Comparison of ENCODE assay signal across 16 cellular contexts in the genomic region with DNA sequence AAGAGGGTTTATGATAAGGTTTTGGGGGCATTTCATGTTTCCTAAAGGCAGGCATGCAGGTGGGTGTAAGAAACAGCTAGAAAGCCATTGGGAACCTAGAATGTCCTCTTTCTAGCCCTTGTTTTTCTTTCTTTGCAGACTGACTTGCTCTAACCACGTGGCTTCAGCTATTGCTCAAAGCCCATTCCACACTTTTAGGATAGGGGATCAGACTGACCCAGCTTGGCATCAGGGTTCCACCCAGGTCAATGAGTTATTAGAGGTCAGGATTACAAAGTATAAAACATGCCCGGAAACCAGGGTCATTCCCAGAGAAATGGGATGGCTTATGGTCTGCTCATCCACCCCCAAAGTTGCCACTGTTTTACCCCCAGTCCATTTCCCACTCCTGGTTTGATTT. TPM values are rescaled to one million over a fixed set of nuclear protein-coding genes. Genes with fewer than 3 reads are reported as not detected.
DNase-seq lines count a peak whose midpoint lies in the region; ATAC-seq and TF ChIP-seq lines count a peak whose summit lies in the region.
"Had no signal": no experiment of that assay in that cellular context is flagged by ENCODE, and none has a peak within 500 bp of the region (broad histone marks: within the 10 kb centered on the region; RNA-seq: fewer than 3 reads in every experiment).

No MANE protein-coding gene starts in this region.

- WGBS in right lobe of liver (ENCODE audit: insufficient coverage, low coverage, low lambda C conversion rate, missing lambda C conversion rate), result 26% methylated on average over 2 of the region's 2 CpGs

- peak overlapping the region; percentile 30 for H3K27ac Mint-ChIP-seq in activated T-cell treated with anti-CD3 and anti-CD28 coated beads, Interleukin-2, amount 50 U/mL, for 24 hours
- peak overlapping the region; percentile 22 to 34 for H3K27ac Mint-ChIP-seq in natural killer cell
- H3K27ac Mint-ChIP-seq in natural killer cell treated with Interleukin-12 subunit alpha and Interleukin-12 subunit beta and Interleukin-15 and Interleukin-18, amount 100 ng/mL, for 72 hours, result no peak overlapping the region
- no peak overlapping the region for H3K27ac Mint-ChIP-seq in activated T-helper 2 cell treated with anti-CD3 and anti-CD28 coated beads, Interferon-gamma antibody, Interleukin-2, Interleukin-4, amounts not matched to agents 10 μg/mL and 5 μg/mL and 100 μg/mL, durations not matched to agents 14 hours and 24 hours and 36 hours
- H3K27ac Mint-ChIP-seq: B cell; CD8-positive, alpha-beta T cell had no signal

- TF ChIP-seq POLR2A in right lobe of liver (IDR thresholded peaks at IDR 0.05), result no peak

- no peak overlapping the region for H3K4me3 ChIP-seq in right lobe of liver
- H3K4me3 ChIP-seq: GM23248 had no signal

- DNase-seq in activated T-cell treated with anti-CD3 and anti-CD28 coated beads, Interleukin-2, amount 50 U/mL, for 24 hours, result no peak
- DNase-seq in activated T-cell treated with anti-CD3 and anti-CD28 coated beads for 4 hours (no peak), natural killer cell (no peak), right lobe of liver (peak in 1 of 3 donors; percentile 56), posterior cingulate gyrus (no peak)
- DNase-seq in natural killer cell treated with Interleukin-12 subunit alpha and Interleukin-12 subunit beta and Interleukin-15 and Interleukin-18, amount 100 ng/mL, for 72 hours (ENCODE audit: low spot score), result no peak
- no peak for DNase-seq in activated T-helper 2 cell treated with anti-CD3 and anti-CD28 coated beads, Interferon-gamma antibody, Interleukin-2, Interleukin-4, amounts not matched to agents 10 μg/mL and 5 μg/mL and 100 μg/mL, durations not matched to agents 14 hours and 24 hours and 36 hours (ENCODE audit: low spot score)
- DNase-seq: C1 segment of cervical spinal cord; CD8-positive, alpha-beta T cell; COR-L47; DMS153; DMS79 treated with DMSO at 0.1 percent for 48 hours; EL; GM23248 had no signal

- H3K4me3 Mint-ChIP-seq in activated T-cell treated with anti-CD3 and anti-CD28 coated beads, Interleukin-2, amount 50 U/mL, for 24 hours, result no peak overlapping the region
- H3K4me3 Mint-ChIP-seq in natural killer cell, result no peak overlapping the region
- H3K4me3 Mint-ChIP-seq in natural killer cell treated with Interleukin-12 subunit alpha and Interleukin-12 subunit beta and Interleukin-15 and Interleukin-18, amount 100 ng/mL, for 72 hours, result no peak overlapping the region
- no peak overlapping the region for H3K4me3 Mint-ChIP-seq in activated T-helper 2 cell treated with anti-CD3 and anti-CD28 coated beads, Interferon-gamma antibody, Interleukin-2, Interleukin-4, amounts not matched to agents 10 μg/mL and 5 μg/mL and 100 μg/mL, durations not matched to agents 14 hours and 24 hours and 36 hours (ENCODE audit: low read depth)
- H3K4me3 Mint-ChIP-seq: B cell; CD8-positive, alpha-beta T cell had no signal

- no peak for TF ChIP-seq CTCF in natural killer cell (IDR thresholded peaks at IDR 0.05)
- TF ChIP-seq CTCF in right lobe of liver (IDR thresholded peaks at IDR 0.05), result no peak

- H3K9me3 Mint-ChIP-seq in activated T-cell treated with anti-CD3 and anti-CD28 coated beads, Interleukin-2, amount 50 U/mL, for 24 hours, result no peaks in the 10 kb centered on the region
- H3K9me3 Mint-ChIP-seq in natural killer cell, result no peaks in the 10 kb centered on the region
- H3K9me3 Mint-ChIP-seq in natural killer cell treated with Interleukin-12 subunit alpha and Interleukin-12 subunit beta and Interleukin-15 and Interleukin-18, amount 100 ng/mL, for 72 hours, result no peaks in the 10 kb centered on the region
- no peaks in the 10 kb centered on the region for H3K9me3 Mint-ChIP-seq in activated T-helper 2 cell treated with anti-CD3 and anti-CD28 coated beads, Interferon-gamma antibody, Interleukin-2, Interleukin-4, amounts not matched to agents 10 μg/mL and 5 μg/mL and 100 μg/mL, durations not matched to agents 14 hours and 24 hours and 36 hours

- H3K4me1 Mint-ChIP-seq in activated T-cell treated with anti-CD3 and anti-CD28 coated beads, Interleukin-2, amount 50 U/mL, for 24 hours (ENCODE audit: low read depth), result peaks cover 22% of the 10 kb centered on the region
- peaks cover 29 to 37% of the 10 kb centered on the region in 2 donors for H3K4me1 Mint-ChIP-seq in natural killer cell
- H3K4me1 Mint-ChIP-seq in natural killer cell treated with Interleukin-12 subunit alpha and Interleukin-12 subunit beta and Interleukin-15 and Interleukin-18, amount 100 ng/mL, for 72 hours (ENCODE audit: low read depth in 2 of 2), result peaks cover 3 to 8% of the 10 kb centered on the region in 2 donors
- H3K4me1 Mint-ChIP-seq in activated T-helper 2 cell treated with anti-CD3 and anti-CD28 coated beads, Interferon-gamma antibody, Interleukin-2, Interleukin-4, amounts not matched to agents 10 μg/mL and 5 μg/mL and 100 μg/mL, durations not matched to agents 14 hours and 24 hours and 36 hours (ENCODE audit: low read depth), result peaks cover 9% of the 10 kb centered on the region

- no peaks in the 10 kb centered on the region for H3K4me1 ChIP-seq in right lobe of liver

- H3K27me3 Mint-ChIP-seq in activated T-cell treated with anti-CD3 and anti-CD28 coated beads, Interleukin-2, amount 50 U/mL, for 24 hours, result no peaks in the 10 kb centered on the region
- no peaks in the 10 kb centered on the region for H3K27me3 Mint-ChIP-seq in natural killer cell (ENCODE audit: low read depth in 2 of 2)
- no peaks in the 10 kb centered on the region for H3K27me3 Mint-ChIP-seq in natural killer cell treated with Interleukin-12 subunit alpha and Interleukin-12 subunit beta and Interleukin-15 and Interleukin-18, amount 100 ng/mL, for 72 hours
- no peaks in the 10 kb centered on the region for H3K27me3 Mint-ChIP-seq in activated T-helper 2 cell treated with anti-CD3 and anti-CD28 coated beads, Interferon-gamma antibody, Interleukin-2, Interleukin-4, amounts not matched to agents 10 μg/mL and 5 μg/mL and 100 μg/mL, durations not matched to agents 14 hours and 24 hours and 36 hours (ENCODE audit: low read depth)
- H3K27me3 Mint-ChIP-seq: B cell had no signal

- peaks cover 0 to 17% (median 5%) of the 10 kb centered on the region in 4 donors for H3K36me3 ChIP-seq in right lobe of liver

- no peaks in the 10 kb centered on the region for H3K9me3 ChIP-seq in right lobe of liver

- ATAC-seq in natural killer cell (no peak), right lobe of liver (peak; percentile 82 to 91 (median 90))
- no peak for ATAC-seq in natural killer cell treated with Interleukin-12 subunit alpha and Interleukin-12 subunit beta and Interleukin-15 and Interleukin-18, amount 100 ng/mL, for 72 hours
- ATAC-seq: CD8-positive, alpha-beta T cell; HCT116 had no signal

- peaks cover 90% of the 10 kb centered on the region for H3K36me3 Mint-ChIP-seq in activated T-cell treated with anti-CD3 and anti-CD28 coated beads, Interleukin-2, amount 50 U/mL, for 24 hours (ENCODE audit: low read depth)
- peaks cover 6% of the 10 kb centered on the region for H3K36me3 Mint-ChIP-seq in natural killer cell
- H3K36me3 Mint-ChIP-seq in natural killer cell treated with Interleukin-12 subunit alpha and Interleukin-12 subunit beta and Interleukin-15 and Interleukin-18, amount 100 ng/mL, for 72 hours, result peaks cover 31% of the 10 kb centered on the region
- H3K36me3 Mint-ChIP-seq in activated T-helper 2 cell treated with anti-CD3 and anti-CD28 coated beads, Interferon-gamma antibody, Interleukin-2, Interleukin-4, amounts not matched to agents 10 μg/mL and 5 μg/mL and 100 μg/mL, durations not matched to agents 14 hours and 24 hours and 36 hours (ENCODE audit: low read depth), result peaks cover 73% of the 10 kb centered on the region

- no peaks in the 10 kb centered on the region for H3K27me3 ChIP-seq in right lobe of liver

- H3K27ac ChIP-seq in right lobe of liver, result no peak overlapping the region
- H3K27ac ChIP-seq: GM23248 had no signal

- intact Hi-C loops in natural killer cell (cut with micrococcal nuclease) (no loop called here), right lobe of liver (cut with DNase I) (no loop called here), posterior cingulate gyrus (cut with DNase I) (no loop called here)
- intact Hi-C loops in activated T-helper 2 cell treated with anti-CD3 and anti-CD28 coated beads, Interferon-gamma antibody, Interleukin-2, Interleukin-4, amounts not matched to agents 10 μg/mL and 5 μg/mL and 100 μg/mL, durations not matched to agents 14 hours and 24 hours and 36 hours (cut with micrococcal nuclease), result no loop called here

RNA-seq across cellular contexts. Expression of a gene that starts 16.8 kb away (rescaled TPM):
- 100 to 1,000 TPM in 2 of 3 donors, 10 to 100 TPM in 1; 89.0 to 113 (median 111) TPM for total RNA-seq in natural killer cell
- 10 to 100 TPM; 58.2 to 78.2 TPM for total RNA-seq in natural killer cell treated with Interleukin-12 subunit alpha and Interleukin-12 subunit beta and Interleukin-15 and Interleukin-18, amount 100 ng/mL, for 72 hours
- 10 to 100 TPM; 10.8 to 21.4 (median 17.2) TPM for total RNA-seq in right lobe of liver
- total RNA-seq in activated T-helper 2 cell treated with anti-CD3 and anti-CD28 coated beads, Interferon-gamma antibody, Interleukin-2, Interleukin-4, amounts not matched to agents 10 μg/mL and 5 μg/mL and 100 μg/mL, durations not matched to agents 14 hours and 24 hours and 36 hours, result 47.9 and 52.9 TPM in 2 replicates

Comparison
In these comparisons a context has a peak if more than half of its experiments do, and no peak if none do; other contexts are left out.
1. H3K27ac Mint-ChIP-seq: peak in activated T-cell treated with anti-CD3 and anti-CD28 coated beads, Interleukin-2, amount 50 U/mL, for 24 hours (single experiment) and natural killer cell (2 of 2); none in natural killer cell treated with Interleukin-12 subunit alpha and Interleukin-12 subunit beta and Interleukin-15 and Interleukin-18, amount 100 ng/mL, for 72 hours (0 of 2) and activated T-helper 2 cell treated with anti-CD3 and anti-CD28 coated beads, Interferon-gamma antibody, Interleukin-2, Interleukin-4, amounts not matched to agents 10 μg/mL and 5 μg/mL and 100 μg/mL, durations not matched to agents 14 hours and 24 hours and 36 hours (single experiment).
2. ATAC-seq: peak in right lobe of liver (4 of 4); none in natural killer cell (0 of 3) and natural killer cell treated with Interleukin-12 subunit alpha and Interleukin-12 subunit beta and Interleukin-15 and Interleukin-18, amount 100 ng/mL, for 72 hours (0 of 2).